ENCODE assay signal across 8 cellular contexts in the genomic region with DNA sequence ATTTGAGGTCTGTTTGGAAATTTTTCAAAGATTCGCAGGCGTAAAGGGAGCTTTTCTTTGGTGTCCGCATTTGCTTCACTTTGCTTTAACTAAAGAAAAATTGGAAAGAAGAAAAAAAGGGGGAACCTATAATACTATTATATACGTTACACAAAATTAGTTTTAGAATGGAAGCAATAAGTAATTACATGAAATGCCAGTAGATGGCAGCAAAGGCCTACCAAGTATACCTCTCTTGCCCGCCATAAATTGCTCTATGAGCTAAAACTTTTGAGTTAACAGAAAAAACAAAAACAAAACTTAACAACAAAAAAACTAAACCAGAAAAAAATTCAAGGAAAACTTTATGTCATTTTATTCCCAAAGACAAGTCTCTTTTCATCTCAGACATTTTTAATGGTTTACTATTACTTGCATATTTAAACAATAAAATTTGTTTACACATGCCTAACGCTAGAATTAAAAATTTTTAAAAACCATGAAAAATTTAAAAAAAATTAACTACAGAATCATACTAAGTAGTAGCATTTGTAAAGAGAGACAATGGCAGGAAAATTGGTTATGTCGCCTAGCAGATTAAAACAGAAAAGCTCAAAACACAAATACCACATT.
A peak's percentile ranks its signal among the peaks of the same experiment; 100 is the strongest.
DNase-seq lines count a peak whose midpoint lies in the region; ATAC-seq, FAIRE-seq and TF ChIP-seq lines count a peak whose summit lies in the region.

No MANE protein-coding gene starts in this region.

- peak; percentile 49 for FAIRE-seq in endothelial cell of umbilical vein (lab: Jason Lieb, UNC)

- H3K27me3 ChIP-seq in KMS-11 (ENCODE audit: insufficient read depth, low read depth): no peaks in the 10 kb centered on the region
- H3K27me3 ChIP-seq in endothelial cell of umbilical vein (ENCODE audit: control insufficient read depth in 2 of 2, insufficient read depth in 2 of 2, low read length in 2 of 2): no peaks in the 10 kb centered on the region
- peaks cover 6% of the 10 kb centered on the region for H3K27me3 ChIP-seq in neutrophil

- H3K27me3 Mint-ChIP-seq in activated T-cell treated with anti-CD3 and anti-CD28 coated beads, Interleukin-2, amount 50 U/mL, for 72 hours (ENCODE audit: low read depth): peaks cover 37% of the 10 kb centered on the region

- H3K4me1 ChIP-seq in KMS-11 (ENCODE audit: low read depth, poor library complexity, severe bottlenecking) (no peaks in the 10 kb centered on the region), endothelial cell of umbilical vein (ENCODE audit: control insufficient read depth, extremely low read depth, insufficient read depth, low read length) (peaks cover 12% of the 10 kb centered on the region), neutrophil (ENCODE audit: control insufficient read depth in 1 of 2, insufficient read depth in 1 of 2, low read depth in 1 of 2, low read length in 1 of 2) (no peaks in the 10 kb centered on the region)

- BruUV-seq in endothelial cell of umbilical vein (replicated peaks; lab: Mats Ljungman, UMichigan): no TSS peak

- H3K79me2 ChIP-seq in KMS-11 (ENCODE audit: insufficient read depth, low read depth) (no peaks in the 10 kb centered on the region), endothelial cell of umbilical vein (ENCODE audit: control insufficient read depth, insufficient read depth, low read length) (no peaks in the 10 kb centered on the region)

- POLR2A ChIA-PET in RWPE1 (lab: Yijun Ruan, JAX; ENCODE audit: low non-redundant PET): no interaction called here
- POLR2A ChIA-PET in endothelial cell of umbilical vein (lab: Charles Lee): no interaction called here

- H3K36me3 ChIP-seq in KMS-11 (ENCODE audit: insufficient read depth) (no peaks in the 10 kb centered on the region), endothelial cell of umbilical vein (ENCODE audit: control insufficient read depth in 2 of 2, extremely low read depth in 1 of 2, insufficient read depth in 2 of 2, low read length in 2 of 2) (no peaks in the 10 kb centered on the region), neutrophil (no peaks in the 10 kb centered on the region)

- CTCF ChIA-PET in RWPE1 (lab: Yijun Ruan, JAX): interaction anchor here (0.5 to 3.0 kb wide), 22 partner anchors 9 to 1580 kb away, joined by 3 to 22 read pairs (median 4); no protein-coding TSS in a partner anchor
- CTCF ChIA-PET in endothelial cell of umbilical vein (lab: Charles Lee): interaction anchor here (0.5 to 5.2 kb wide), 98 partner anchors 9 to 1606 kb away, joined by 3 to 119 read pairs (median 4); partner anchors contain the start of genes ITGBL1 and TMTC4

- TF ChIP-seq POLR2A in endothelial cell of umbilical vein (IDR thresholded peaks at IDR 0.05; ENCODE audit: low read depth, low read length) (no peak), lower leg skin (IDR thresholded peaks at IDR 0.05) (no peak)

- peak; percentile 5 to 19 for DNase-seq in activated T-cell treated with anti-CD3 and anti-CD28 coated beads, Interleukin-2, amount 50 U/mL, for 72 hours
- no peak for DNase-seq in activated T-cell treated with anti-CD3 and anti-CD28 coated beads, Interleukin-2, amount 50 U/mL, for 1 hour
- DNase-seq in RWPE1 (ENCODE audit: low spot score) (peak; percentile 33), endothelial cell of umbilical vein (ENCODE audit: low read depth, low spot score) (peak; percentile 66), lower leg skin (ENCODE audit: low spot score in 2 of 2) (no peak)

- H3K9me1 ChIP-seq in endothelial cell of umbilical vein (replicated peaks; ENCODE audit: control insufficient read depth, extremely low read depth, insufficient read depth, low read length): no peaks in the 10 kb centered on the region

- H3K36me3 Mint-ChIP-seq in activated T-cell treated with anti-CD3 and anti-CD28 coated beads, Interleukin-2, amount 50 U/mL, for 72 hours (ENCODE audit: insufficient read depth in 2 of 2): no peaks in the 10 kb centered on the region

- no peaks in the 10 kb centered on the region for H3K9me3 ChIP-seq in endothelial cell of umbilical vein (replicated peaks; ENCODE audit: control insufficient read depth, insufficient read depth, low read length)
- H3K9me3 ChIP-seq in neutrophil: no peaks in the 10 kb centered on the region

- no peaks in the 10 kb centered on the region for H4K20me1 ChIP-seq in KMS-11 (ENCODE audit: insufficient read depth)
- H4K20me1 ChIP-seq in endothelial cell of umbilical vein (replicated peaks; ENCODE audit: control insufficient read depth, extremely low read depth, insufficient read depth, low read length): no peaks in the 10 kb centered on the region

- no peak overlapping the region for H3K27ac Mint-ChIP-seq in activated T-cell treated with anti-CD3 and anti-CD28 coated beads, Interleukin-2, amount 50 U/mL, for 72 hours

- no peaks in the 10 kb centered on the region for H3K4me1 Mint-ChIP-seq in activated T-cell treated with anti-CD3 and anti-CD28 coated beads, Interleukin-2, amount 50 U/mL, for 72 hours (ENCODE audit: low read depth)

- no peak overlapping the region for H2AFZ ChIP-seq in KMS-11 (ENCODE audit: low read depth)
- H2AFZ ChIP-seq in endothelial cell of umbilical vein (ENCODE audit: low read depth, low read length): no peak overlapping the region

- WGBS in lower leg skin, 2 donors: 20 to 25% methylated on average over 7 of the region's 7 CpGs

- H3K4me3 ChIP-seq in KMS-11 (IDR thresholded peaks at IDR 0.05; ENCODE audit: insufficient read depth, low read depth, low read length) (no peak overlapping the region), endothelial cell of umbilical vein (replicated peaks in 1 of 3; ENCODE audit: insufficient read depth in 1 of 3, low read depth in 1 of 3, low read length in 3 of 3) (no peak overlapping the region), neutrophil (ENCODE audit: low read depth in 1 of 2, low read length in 1 of 2) (no peak overlapping the region), lower leg skin (ENCODE audit: low read depth, poor library complexity, severe bottlenecking) (no peak overlapping the region)

- H3K4me2 ChIP-seq in KMS-11 (no peak overlapping the region), endothelial cell of umbilical vein (ENCODE audit: insufficient read depth, low read length) (no peak overlapping the region)

- H3K27ac ChIP-seq in KMS-11: no peak overlapping the region
- no peak overlapping the region for H3K27ac ChIP-seq in RWPE1
- no peak overlapping the region for H3K27ac ChIP-seq in endothelial cell of umbilical vein (ENCODE audit: insufficient read depth, low read depth, low read length)
- no peak overlapping the region for H3K27ac ChIP-seq in neutrophil

- ATAC-seq in activated T-cell treated with anti-CD3 and anti-CD28 coated beads, Interleukin-2, amount 50 U/mL, for 72 hours (replicated peaks in 1 of 2): no peak
- peak; percentile 85 for ATAC-seq in GM21390 (IDR thresholded peaks at IDR 0.05; ENCODE audit: unreplicated experiment)

- H3K9me3 Mint-ChIP-seq in activated T-cell treated with anti-CD3 and anti-CD28 coated beads, Interleukin-2, amount 50 U/mL, for 72 hours: no peaks in the 10 kb centered on the region

- intact Hi-C loops in endothelial cell of umbilical vein (cut with micrococcal nuclease) (loop anchor here (1.0 to 5.0 kb wide), 8 partner anchors 329 to 1411 kb away; no protein-coding TSS in a partner anchor), lower leg skin (cut with DNase I; ENCODE audit: low total_unique reads) (loop anchor here (10.0 kb wide), 1 partner anchor 1410 kb away; no protein-coding TSS in a partner anchor)

- dilution Hi-C loops in endothelial cell of umbilical vein (cut with MboI; ENCODE audit: extremely low pct_ligation_motif_present, low sequenced_read_pairs): no loop called here

- TF ChIP-seq CTCF in KMS-11 (conservative IDR thresholded peaks at IDR 0.05; ENCODE audit: low read depth, low read length) (peak; percentile 59), RWPE1 (conservative IDR thresholded peaks at IDR 0.05; ENCODE audit: low read depth) (peak; percentile 73), endothelial cell of umbilical vein (IDR thresholded peaks at IDR 0.05; ENCODE audit: extremely low read depth in 1 of 2, insufficient read depth in 1 of 2, low read depth in 1 of 2, low read length in 2 of 2) (peak; percentile 36 to 42), neutrophil (IDR thresholded peaks at IDR 0.05) (peak; percentile 27), lower leg skin (IDR thresholded peaks at IDR 0.05) (no peak)

- no peak overlapping the region for H3K4me3 Mint-ChIP-seq in activated T-cell treated with anti-CD3 and anti-CD28 coated beads, Interleukin-2, amount 50 U/mL, for 72 hours

- H3K9ac ChIP-seq in KMS-11: no peak overlapping the region
- no peak overlapping the region for H3K9ac ChIP-seq in endothelial cell of umbilical vein (replicated peaks; ENCODE audit: extremely low read depth, insufficient read depth, low read length)

TF ChIP-seq in endothelial cell of umbilical vein, 7 proteins besides CTCF, POLR2A, EP300 and RAD21:
- TF ChIP-seq MYC (IDR thresholded peaks at IDR 0.05; ENCODE audit: low read depth, low read length) (no peak), GATA2 (IDR thresholded peaks at IDR 0.05; ENCODE audit: insufficient read depth, insufficient read length, low read depth, low read length) (no peak), JUN (IDR thresholded peaks at IDR 0.05; ENCODE audit: borderline replicate concordance, insufficient read depth, insufficient read length, low read depth) (no peak), POLR2AphosphoS5 (IDR thresholded peaks at IDR 0.05; ENCODE audit: insufficient read depth, low read depth, low read length) (no peak)

Comparison
In these comparisons a context has a peak if more than half of its experiments do, and no peak if none do; other contexts are left out.
1. DNase-seq: peak in activated T-cell treated with anti-CD3 and anti-CD28 coated beads, Interleukin-2, amount 50 U/mL, for 72 hours (2 of 2), RWPE1 (single experiment) and endothelial cell of umbilical vein (single experiment); none in activated T-cell treated with anti-CD3 and anti-CD28 coated beads, Interleukin-2, amount 50 U/mL, for 1 hour (single experiment) and lower leg skin (0 of 2).
2. CTCF ChIP-seq: peak in KMS-11 (single experiment), RWPE1 (single experiment), endothelial cell of umbilical vein (2 of 2) and neutrophil (single experiment); none in lower leg skin (0 of 3).